Comparison of ENCODE assay signal across 8 cellular contexts in the genomic region with DNA sequence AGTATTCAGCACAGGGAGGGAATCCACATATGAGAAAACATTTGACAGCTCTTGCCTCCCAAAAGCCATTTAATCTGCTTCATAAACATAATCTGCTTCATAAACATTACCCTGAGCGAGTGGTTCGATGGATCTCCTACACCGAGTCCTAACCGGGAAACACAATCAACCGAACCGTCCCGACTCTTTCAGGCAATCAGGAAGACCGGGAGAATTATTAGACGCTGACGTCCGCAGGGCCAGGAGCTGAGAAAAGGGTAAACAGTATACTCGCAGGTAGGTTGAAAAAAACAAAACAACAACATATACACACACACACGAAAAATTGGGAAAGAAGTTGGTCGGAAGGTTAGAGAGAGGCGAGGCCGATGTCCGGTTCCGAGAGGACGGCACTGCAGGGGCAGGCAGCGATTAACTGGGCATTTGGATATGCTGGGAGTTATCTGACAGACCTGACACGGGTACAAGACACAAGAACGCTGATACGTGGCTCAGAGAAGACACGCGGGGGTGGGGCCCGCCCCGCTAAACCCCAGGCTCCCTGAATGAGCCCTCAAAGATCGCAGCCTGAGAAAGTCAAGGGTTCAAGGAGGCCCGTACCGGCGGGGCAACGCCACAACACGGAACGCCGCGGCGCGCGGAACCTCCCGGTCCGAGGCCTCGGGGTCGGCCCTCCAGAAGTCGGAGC. TPM values are rescaled to one million over a fixed set of nuclear protein-coding genes. Genes with fewer than 3 reads are reported as not detected.
A peak's percentile ranks its signal among the peaks of the same experiment; 100 is the strongest.
DNase-seq lines count a peak whose midpoint lies in the region; ATAC-seq and TF ChIP-seq lines count a peak whose summit lies in the region.

No MANE protein-coding gene starts in this region.

- H3K27me3 ChIP-seq in CD8-positive, alpha-beta T cell (ENCODE audit: insufficient read depth, low read length), result no peaks in the 10 kb centered on the region
- no peaks in the 10 kb centered on the region for H3K27me3 ChIP-seq in upper lobe of left lung

- peaks cover 45% of the 10 kb centered on the region for H3K4me1 Mint-ChIP-seq in CD8-positive, alpha-beta T cell (ENCODE audit: low read depth)
- H3K4me1 Mint-ChIP-seq in nephron, result peaks cover 6% of the 10 kb centered on the region

- peak; percentile 16 for ATAC-seq in CD8-positive, alpha-beta T cell
- ATAC-seq in GM19468 (IDR thresholded peaks at IDR 0.05; ENCODE audit: extremely low read depth, unreplicated experiment) (peak; percentile 8), HG03575 (IDR thresholded peaks at IDR 0.05; ENCODE audit: extremely low read depth, insufficient number of reproducible peaks, low FRiP score, unreplicated experiment) (peak; percentile 2), upper lobe of left lung (ENCODE audit: low FRiP score in 2 of 2) (peak; percentile 3 to 68)

- TF ChIP-seq POLR2A in upper lobe of left lung (IDR thresholded peaks at IDR 0.05), result no peak

- peaks cover 22% of the 10 kb centered on the region for H3K36me3 Mint-ChIP-seq in CD8-positive, alpha-beta T cell
- H3K36me3 Mint-ChIP-seq in nephron (ENCODE audit: low read depth), result peaks cover 5% of the 10 kb centered on the region

- WGBS in upper lobe of left lung, 2 donors, result 1% methylated on average over 26 to 44 of the region's 44 CpGs

- peak overlapping the region; percentile 95 for H3K4me3 Mint-ChIP-seq in CD8-positive, alpha-beta T cell
- H3K4me3 Mint-ChIP-seq in nephron, result peak overlapping the region; percentile 95 to 99 (median 98)

- peak overlapping the region; percentile 98 for H3K27ac ChIP-seq in CD8-positive, alpha-beta T cell (ENCODE audit: low read depth, low read length)
- H3K27ac ChIP-seq in upper lobe of left lung, result peak overlapping the region; percentile 96 to 99 (median 98)

- TF ChIP-seq EP300 in upper lobe of left lung (IDR thresholded peaks at IDR 0.05), result no peak

- no peaks in the 10 kb centered on the region for H3K9me3 Mint-ChIP-seq in CD8-positive, alpha-beta T cell
- H3K9me3 Mint-ChIP-seq in nephron, result no peaks in the 10 kb centered on the region

- no peaks in the 10 kb centered on the region for H3K27me3 Mint-ChIP-seq in CD8-positive, alpha-beta T cell (ENCODE audit: low read depth)
- H3K27me3 Mint-ChIP-seq in nephron (ENCODE audit: low read depth), result no peaks in the 10 kb centered on the region

- TF ChIP-seq CTCF in CD8-positive, alpha-beta T cell (IDR thresholded peaks at IDR 0.05), result no peak
- no peak for TF ChIP-seq CTCF in nephron (IDR thresholded peaks at IDR 0.05; ENCODE audit: unreplicated experiment in 3 of 3)
- TF ChIP-seq CTCF in upper lobe of left lung (IDR thresholded peaks at IDR 0.05), result no peak

- CTCF ChIA-PET in CD8-positive, alpha-beta T cell (lab: Charles Lee), result interaction anchor here (1.0 to 6.2 kb wide), 2 partner anchors 13 to 74 kb away, joined by 3 to 36 read pairs; no protein-coding TSS in a partner anchor

- H3K27ac Mint-ChIP-seq in CD8-positive, alpha-beta T cell, result peak overlapping the region; percentile 99
- H3K27ac Mint-ChIP-seq in nephron, result peak overlapping the region; percentile 97 to 100 (median 100)

- intact Hi-C loops in CD8-positive, alpha-beta T cell (cut with DNase I, micrococcal nuclease), result loop anchor here (1.0 to 5.0 kb wide), 6 partner anchors 75 to 284 kb away; partner anchors contain the start of genes IST1 (in 2 of the 2), DHODH (in 1 of the 2), DHX38 (in 1 of the 2) and TXNL4B (in 1 of the 2)

- H3K36me3 ChIP-seq in CD8-positive, alpha-beta T cell (ENCODE audit: insufficient read depth, low read length), result no peaks in the 10 kb centered on the region
- peaks cover 0 to 14% (median under 1%) of the 10 kb centered on the region in 4 donors for H3K36me3 ChIP-seq in upper lobe of left lung

- no peaks in the 10 kb centered on the region for H3K9me3 ChIP-seq in CD8-positive, alpha-beta T cell (ENCODE audit: low read length)
- H3K9me3 ChIP-seq in upper lobe of left lung, result no peaks in the 10 kb centered on the region

- POLR2A ChIA-PET in CD8-positive, alpha-beta T cell (lab: Charles Lee), result interaction anchor here (0.6 to 4.1 kb wide), 15 partner anchors 13 to 243 kb away, joined by 3 to 65 read pairs (median 5); partner anchors contain the start of genes ATXN1L, IST1 and ZNF821

- H3K4me1 ChIP-seq in CD8-positive, alpha-beta T cell (ENCODE audit: insufficient read depth, low read length), result peaks cover 26% of the 10 kb centered on the region
- peaks cover 23 to 42% (median 33%) of the 10 kb centered on the region in 4 donors for H3K4me1 ChIP-seq in upper lobe of left lung

- peak overlapping the region; percentile 95 for H3K4me3 ChIP-seq in CD8-positive, alpha-beta T cell (ENCODE audit: low read depth, low read length)
- peak overlapping the region; percentile 70 to 100 (median 90) for H3K4me3 ChIP-seq in upper lobe of left lung

- peak in 1 of 7 experiments; percentile 21 for DNase-seq in CD8-positive, alpha-beta T cell
- DNase-seq in activated CD4-positive, alpha-beta T cell treated with anti-CD3 and anti-CD28 coated beads for 48 hours, result peak; percentile 69
- DNase-seq in fibroblast of gingiva (ENCODE audit: low read depth) (peak; percentile 17), upper lobe of left lung (peak in 1 of 2 donors; percentile 34), iPS-NIHi11 (ENCODE audit: low spot score) (no peak)

RNA-seq across cellular contexts. Expression of gene AP1G1, which starts 0.6 kb away (rescaled TPM):
- 100 to 1,000 TPM; 179 to 202 TPM for total RNA-seq in CD8-positive, alpha-beta T cell
- total RNA-seq in upper lobe of left lung, result 100 to 1,000 TPM in 2 of 6 donors, 10 to 100 TPM in 4; 63.7 to 145 (median 88.6) TPM

RNA-seq across cellular contexts. Expression of gene ATXN1L, which starts 37.7 kb away (rescaled TPM):
- 10 to 100 TPM; 64.9 to 67.4 TPM for total RNA-seq in CD8-positive, alpha-beta T cell
- total RNA-seq in upper lobe of left lung, result 10 to 100 TPM; 22.0 to 31.2 (median 29.1) TPM
